Comparison of ENCODE assay signal across 22 cellular contexts in the genomic region with DNA sequence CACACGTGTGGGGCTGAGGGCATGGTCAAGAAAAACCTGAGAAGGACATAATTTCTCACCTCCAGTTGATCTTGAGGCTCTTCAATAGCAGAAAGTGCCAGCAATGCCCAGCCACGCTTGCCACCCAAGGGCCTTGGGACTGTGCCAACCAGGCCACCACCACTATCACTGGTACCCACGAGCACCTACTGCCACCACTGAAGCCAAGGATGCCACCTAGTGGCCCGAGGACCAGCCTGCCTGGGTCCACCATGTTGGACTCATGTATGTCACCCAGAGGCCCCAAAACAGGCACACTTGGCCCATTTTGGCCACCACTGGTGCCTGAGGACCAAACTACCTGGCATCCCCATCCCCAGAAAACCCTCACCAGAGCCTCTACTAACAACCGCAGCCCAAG.
DNase-seq lines count a peak whose midpoint lies in the region; ATAC-seq and TF ChIP-seq lines count a peak whose summit lies in the region.
"Had no signal": no experiment of that assay in that cellular context is flagged by ENCODE, and none has a peak within 500 bp of the region (broad histone marks: within the 10 kb centered on the region; RNA-seq: fewer than 3 reads in every experiment).

No MANE protein-coding gene starts in this region.

- peak; percentile 62 for ATAC-seq in GM19463 (IDR thresholded peaks at IDR 0.05; ENCODE audit: unreplicated experiment)
- no peak for ATAC-seq in activated CD8-positive, alpha-beta memory T cell treated with anti-CD3 and anti-CD28 coated beads, Interleukin-2, amount 10 ng/mL, durations not matched to agents 7 days and 5 days
- no peak for ATAC-seq in HG03439 (IDR thresholded peaks at IDR 0.05; ENCODE audit: unreplicated experiment)
- ATAC-seq in GM21529 (IDR thresholded peaks at IDR 0.05; ENCODE audit: unreplicated experiment) = no peak
- ATAC-seq: activated naive CD4-positive, alpha-beta T cell treated with anti-CD3 and anti-CD28 coated beads, Interleukin-2, amount 50 U/mL, for 72 hours; esophagus mucosa; mucosa of descending colon had no signal

- no peaks in the 10 kb centered on the region for H3K9me2 ChIP-seq in DOHH2 (replicated peaks; ENCODE audit: control insufficient read depth, low read length)

- H3K9me3 Mint-ChIP-seq in activated CD8-positive, alpha-beta memory T cell treated with anti-CD3 and anti-CD28 coated beads, Interleukin-2, amount 10 ng/mL, durations not matched to agents 7 days and 5 days (ENCODE audit: low read depth) = peaks cover 20% of the 10 kb centered on the region

- WGBS in lower leg skin, 2 donors = 83 to 88% methylated on average over 5 of the region's 5 CpGs

- no peak overlapping the region for H3K4me3 Mint-ChIP-seq in activated CD8-positive, alpha-beta memory T cell treated with anti-CD3 and anti-CD28 coated beads, Interleukin-2, amount 10 ng/mL, durations not matched to agents 7 days and 5 days
- H3K4me3 Mint-ChIP-seq: brain; T-helper 1 cell treated with Interleukin-12 subunit alpha and Interleukin-12 subunit beta and Interleukin-4 antibody, amounts not matched to agents 30 μg/mL and 1 μg/mL, for 36 hours had no signal

- no peaks in the 10 kb centered on the region for H3K4me1 Mint-ChIP-seq in activated CD8-positive, alpha-beta memory T cell treated with anti-CD3 and anti-CD28 coated beads, Interleukin-2, amount 10 ng/mL, durations not matched to agents 7 days and 5 days

- no peaks in the 10 kb centered on the region for H3F3A ChIP-seq in DOHH2 (ENCODE audit: control insufficient read depth, insufficient read depth)

- intact Hi-C loops in lower leg skin (cut with DNase I; ENCODE audit: low total_unique reads) = no loop called here

- H3K4me3 ChIP-seq in DOHH2 (ENCODE audit: low read length) (no peak overlapping the region), lower leg skin (ENCODE audit: low read depth, poor library complexity, severe bottlenecking) (no peak overlapping the region)
- H3K4me3 ChIP-seq: mucosa of descending colon, thoracic aorta had no signal

- H3K27ac ChIP-seq in DOHH2 (ENCODE audit: low read depth, low read length) = no peak overlapping the region
- H3K27ac ChIP-seq: thoracic aorta had no signal

- CTCF ChIA-PET in activated CD8-positive, alpha-beta memory T cell treated with anti-CD3 and anti-CD28 coated beads, Interleukin-2, amount 10 ng/mL, durations not matched to agents 7 days and 5 days (lab: Charles Lee) = no interaction called here

- TF ChIP-seq POLR2A in lower leg skin (IDR thresholded peaks at IDR 0.05) = no peak

- no peaks in the 10 kb centered on the region for H3K27me3 ChIP-seq in DOHH2 (ENCODE audit: control insufficient read depth, low read length)

- peaks cover 6% of the 10 kb centered on the region; the same call in 1 of the 2 replicates for H3K9me3 ChIP-seq in DOHH2 (ENCODE audit: control insufficient read depth, insufficient read depth, low read length)

- H3K27ac Mint-ChIP-seq in activated CD8-positive, alpha-beta memory T cell treated with anti-CD3 and anti-CD28 coated beads, Interleukin-2, amount 10 ng/mL, durations not matched to agents 7 days and 5 days = no peak overlapping the region
- H3K27ac Mint-ChIP-seq: activated naive CD4-positive, alpha-beta T cell treated with anti-CD3 and anti-CD28 coated beads, Interleukin-2, amount 50 U/mL, for 72 hours; brain; T-helper 1 cell treated with Interleukin-12 subunit alpha and Interleukin-12 subunit beta and Interleukin-4 antibody, amounts not matched to agents 30 μg/mL and 1 μg/mL, for 36 hours had no signal

- H3K4me2 ChIP-seq in DOHH2 (ENCODE audit: low read length) = no peak overlapping the region

- no peaks in the 10 kb centered on the region for H3K79me2 ChIP-seq in DOHH2 (ENCODE audit: control insufficient read depth, low read length)

- DNase-seq in NCI-H69 (lab: John Stamatoyannopoulos, UW) = peak; percentile 6
- peak; percentile 9 for DNase-seq in iPS DF 4.7 (ENCODE audit: extremely low read depth, low spot score)
- DNase-seq in activated CD8-positive, alpha-beta memory T cell treated with anti-CD3 and anti-CD28 coated beads, Interleukin-2, amount 10 ng/mL, durations not matched to agents 7 days and 5 days = no peak
- DNase-seq in lower leg skin (ENCODE audit: low spot score in 2 of 2) = no peak
- DNase-seq: activated CD4-positive, alpha-beta T cell treated with anti-CD3 and anti-CD28 coated beads for 1 hour; activated T-cell treated with anti-CD3 and anti-CD28 coated beads for 4 hours; cortex of kidney; DMS79; kidney glomerular epithelial cell; mucosa of descending colon; NCI-H1694; NCI-H510A treated with DMSO at 0.1 percent for 48 hours; stimulated activated CD4-positive, alpha-beta T cell treated with anti-CD3 and anti-CD28 coated beads, Interleukin-4, amount 100 ng/mL, for 4 hours had no signal

- H3K36me3 Mint-ChIP-seq in activated CD8-positive, alpha-beta memory T cell treated with anti-CD3 and anti-CD28 coated beads, Interleukin-2, amount 10 ng/mL, durations not matched to agents 7 days and 5 days = no peaks in the 10 kb centered on the region
- H3K36me3 Mint-ChIP-seq: brain had no signal

- H3K4me1 ChIP-seq in DOHH2 (ENCODE audit: control insufficient read depth, low read length) = no peaks in the 10 kb centered on the region

- TF ChIP-seq CTCF in DOHH2 (IDR thresholded peaks at IDR 0.05; ENCODE audit: low read depth, low read length, poor library complexity, severe bottlenecking) (peak; percentile 56), lower leg skin (IDR thresholded peaks at IDR 0.05) (no peak)

- no peaks in the 10 kb centered on the region for H3K36me3 ChIP-seq in DOHH2 (ENCODE audit: control insufficient read depth, low read length)
- H3K36me3 ChIP-seq: thoracic aorta had no signal

- no peaks in the 10 kb centered on the region for H3K27me3 Mint-ChIP-seq in activated CD8-positive, alpha-beta memory T cell treated with anti-CD3 and anti-CD28 coated beads, Interleukin-2, amount 10 ng/mL, durations not matched to agents 7 days and 5 days
- H3K27me3 Mint-ChIP-seq: brain had no signal

- no peaks in the 10 kb centered on the region for H4K20me1 ChIP-seq in DOHH2 (ENCODE audit: control insufficient read depth, insufficient read depth, low read depth, low read length)

Comparison
In these comparisons a context has a peak if more than half of its experiments do, and no peak if none do; other contexts are left out.
1. DNase-seq: peak in NCI-H69 (single experiment) and iPS DF 4.7 (single experiment); none in activated CD8-positive, alpha-beta memory T cell treated with anti-CD3 and anti-CD28 coated beads, Interleukin-2, amount 10 ng/mL, durations not matched to agents 7 days and 5 days (single experiment) and lower leg skin (0 of 2).